ENCODE assay signal across 9 cellular contexts in the genomic region with DNA sequence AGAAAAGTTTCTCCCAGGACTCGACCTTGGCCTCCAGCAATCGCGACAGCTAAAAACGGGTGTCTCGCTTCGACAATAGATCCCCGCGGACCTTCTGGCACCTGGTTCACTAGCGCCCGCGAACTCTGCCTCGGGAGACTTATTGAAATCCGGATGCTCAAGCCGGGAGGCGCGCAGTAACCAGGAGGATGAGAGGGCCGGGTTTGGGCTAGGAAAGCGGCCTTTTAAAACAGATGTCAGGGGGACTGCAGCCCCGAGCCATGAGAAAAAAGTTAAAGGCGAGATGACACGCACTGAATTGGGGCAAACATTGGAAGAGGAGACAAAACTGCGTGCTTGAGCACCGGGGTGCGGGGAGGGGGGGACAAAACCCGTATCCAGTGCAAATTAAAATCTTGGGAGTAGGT. TPM values are rescaled to one million over a fixed set of nuclear protein-coding genes. Genes with fewer than 3 reads are reported as not detected.
DNase-seq lines count a peak whose midpoint lies in the region; ATAC-seq and TF ChIP-seq lines count a peak whose summit lies in the region.
"Had no signal": no experiment of that assay in that cellular context is flagged by ENCODE, and none has a peak within 500 bp of the region (broad histone marks: within the 10 kb centered on the region; RNA-seq: fewer than 3 reads in every experiment).

No MANE protein-coding gene starts in this region.

- H3K9me3 Mint-ChIP-seq in activated T-cell treated with anti-CD3 and anti-CD28 coated beads, Interleukin-2, amount 50 U/mL, for 72 hours, result no peaks in the 10 kb centered on the region

- H3K27me3 Mint-ChIP-seq in activated T-cell treated with anti-CD3 and anti-CD28 coated beads, Interleukin-2, amount 50 U/mL, for 72 hours (ENCODE audit: low read depth), result peaks cover 49% of the 10 kb centered on the region

- peaks cover 12% of the 10 kb centered on the region for H3K27me3 ChIP-seq in transverse colon

- H3K9me3 ChIP-seq in mucosa of descending colon (no peaks in the 10 kb centered on the region), transverse colon (no peaks in the 10 kb centered on the region)

- no peak for TF ChIP-seq EP300 in transverse colon (IDR thresholded peaks at IDR 0.05; ENCODE audit: low read depth)

- H3K36me3 Mint-ChIP-seq in activated T-cell treated with anti-CD3 and anti-CD28 coated beads, Interleukin-2, amount 50 U/mL, for 72 hours (ENCODE audit: insufficient read depth in 2 of 2), result peaks cover 0 to 4% of the 10 kb centered on the region in 2 donors

- H3K27ac Mint-ChIP-seq in activated T-cell treated with anti-CD3 and anti-CD28 coated beads, Interleukin-2, amount 50 U/mL, for 72 hours, result no peak overlapping the region

- in situ Hi-C loops in transverse colon (cut with MboI; ENCODE audit: low pct_ligation_motif_present in 1 of 4, low pct_unique_long_range_greater_than_20kb in 1 of 4, low sequenced_read_pairs in 3 of 4), result no loop called here

- TF ChIP-seq POLR2A in transverse colon (IDR thresholded peaks at IDR 0.05), result no peak

- TF ChIP-seq CTCF in coronary artery (IDR thresholded peaks at IDR 0.05) (no peak), mucosa of descending colon (IDR thresholded peaks at IDR 0.05) (no peak), transverse colon (IDR thresholded peaks at IDR 0.05) (no peak)

- no peak for DNase-seq in activated T-cell treated with anti-CD3 and anti-CD28 coated beads, Interleukin-2, amount 50 U/mL, for 72 hours
- DNase-seq in activated T-cell treated with anti-CD3 and anti-CD28 coated beads for 4 hours (no peak), coronary artery (ENCODE audit: low spot score) (no peak), mucosa of descending colon (peak in 1 of 3 donors; percentile 57), transverse colon (peak; percentile 51), NCI-H1694 treated with DMSO at 0.1 percent for 48 hours (lab: John Stamatoyannopoulos, UW) (no peak), DMS79 treated with DMSO at 0.1 percent for 48 hours (lab: John Stamatoyannopoulos, UW) (no peak), SKM-1 treated with dmso at 0.1 percent for 144 hours (lab: John Stamatoyannopoulos, UW; ENCODE audit: unreplicated experiment) (no peak)
- DNase-seq: SIG-M5 had no signal

- peaks cover 14% of the 10 kb centered on the region for H3K4me1 ChIP-seq in mucosa of descending colon (ENCODE audit: low read depth)
- peaks cover 6 to 31% (median 25%) of the 10 kb centered on the region in 4 donors for H3K4me1 ChIP-seq in transverse colon

- H3K4me3 Mint-ChIP-seq in activated T-cell treated with anti-CD3 and anti-CD28 coated beads, Interleukin-2, amount 50 U/mL, for 72 hours, result peak overlapping the region; percentile 85 to 87

- H3K27ac ChIP-seq in coronary artery (peak overlapping the region; percentile 97 to 99), transverse colon (peak overlapping the region; percentile 92 to 97 (median 96))

- WGBS in transverse colon (ENCODE audit: low coverage in 1 of 2), 2 donors, result 4% methylated on average over 25 of the region's 25 CpGs; no CpG with 5 or more reads in 1 of the 2 donors

- peak overlapping the region; percentile 97 for H3K4me3 ChIP-seq in coronary artery
- H3K4me3 ChIP-seq in mucosa of descending colon, result peak overlapping the region; percentile 55
- peak overlapping the region; percentile 24 to 96 (median 76) for H3K4me3 ChIP-seq in transverse colon

- no peaks in the 10 kb centered on the region for H3K4me1 Mint-ChIP-seq in activated T-cell treated with anti-CD3 and anti-CD28 coated beads, Interleukin-2, amount 50 U/mL, for 72 hours (ENCODE audit: low read depth)

- intact Hi-C loops in mucosa of descending colon (cut with DNase I, micrococcal nuclease) (no loop called here), transverse colon (cut with DNase I; ENCODE audit: low total_unique reads) (loop anchor here (5.0 kb wide), 1 partner anchor 198 kb away; no protein-coding TSS in a partner anchor)

- H3K36me3 ChIP-seq in mucosa of descending colon (ENCODE audit: low read depth) (no peaks in the 10 kb centered on the region), transverse colon (peaks cover 0 to 9% (median 3%) of the 10 kb centered on the region in 4 donors)

- ATAC-seq in activated T-cell treated with anti-CD3 and anti-CD28 coated beads, Interleukin-2, amount 50 U/mL, for 72 hours (replicated peaks in 1 of 2), result no peak
- no peak for ATAC-seq in mucosa of descending colon

RNA-seq across cellular contexts. Expression of a gene that starts 0.6 kb away (rescaled TPM):
- 1 to 10 TPM; 3.3 to 4.0 TPM for total RNA-seq in activated T-cell treated with anti-CD3 and anti-CD28 coated beads, Interleukin-2, amount 50 U/mL, for 72 hours
- total RNA-seq in mucosa of descending colon, result 10 to 100 TPM in 2 of 3 donors, 1 to 10 TPM in 1; 4.9 to 82.1 (median 48.8) TPM
- total RNA-seq in transverse colon, result 100 to 1,000 TPM; 108 to 271 (median 155) TPM
